Comparison of ENCODE assay signal across 12 cellular contexts in the genomic region with DNA sequence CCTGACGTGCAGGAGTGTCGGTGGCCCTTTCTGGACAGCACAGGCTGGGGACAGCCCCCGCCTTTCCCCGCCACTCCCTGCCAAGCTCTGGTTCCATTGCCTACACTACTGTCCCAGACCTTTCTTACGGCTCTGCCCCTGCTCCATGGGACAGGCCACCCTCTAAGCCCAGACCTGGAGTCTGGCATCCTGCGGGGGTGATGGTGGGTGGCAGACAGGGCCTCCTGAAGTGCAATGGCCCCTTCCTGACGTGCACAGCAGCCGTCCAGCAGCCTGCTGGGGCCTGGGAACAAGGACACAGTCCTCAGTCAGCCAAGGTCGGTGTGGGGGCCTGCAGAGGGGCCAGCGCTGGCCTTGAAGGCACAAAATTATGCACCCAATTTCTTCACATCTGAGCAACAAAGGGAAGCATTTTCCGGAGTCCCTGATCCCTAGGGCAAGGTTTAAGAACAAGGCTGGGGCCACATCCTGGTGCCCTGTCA.
DNase-seq lines count a peak whose midpoint lies in the region; TF ChIP-seq lines count a peak whose summit lies in the region.
"Had no signal": no experiment of that assay in that cellular context is flagged by ENCODE, and none has a peak within 500 bp of the region (broad histone marks: within the 10 kb centered on the region; RNA-seq: fewer than 3 reads in every experiment).

No MANE protein-coding gene starts in this region.

- no peak overlapping the region for H2AFZ ChIP-seq in MM.1S (ENCODE audit: low read length)

- intact Hi-C loops in esophagus muscularis mucosa (cut with DNase I) = loop anchor here (2.0 to 10.0 kb wide), 4 partner anchors 48 to 245 kb away; partner anchors contain the start of gene CDKN1C
- intact Hi-C loops in prostate gland (cut with DNase I) = loop anchor here (5.0 kb wide), 3 partner anchors 48 to 247 kb away; no protein-coding TSS in a partner anchor

- H3K4me2 ChIP-seq in MM.1S (ENCODE audit: low read depth, low read length) = peak overlapping the region; percentile 86; the same call in 1 of the 2 replicates

- H3K27ac ChIP-seq in MM.1S (ENCODE audit: low read length) (peak overlapping the region; percentile 100; the same call in 1 of the 2 replicates), esophagus muscularis mucosa (replicated peaks in 1 of 4) (peak overlapping the region; percentile 84 to 91 (median 86)), prostate gland (peak overlapping the region; percentile 74), brain microvascular endothelial cell (no peak overlapping the region)

- H4K20me1 ChIP-seq in MM.1S (ENCODE audit: insufficient read depth, low read length) = no peaks in the 10 kb centered on the region

- in situ Hi-C loops in brain microvascular endothelial cell (cut with HindIII; ENCODE audit: low pct_ligation_motif_present, low sequenced_read_pairs) = no loop called here

- TF ChIP-seq POLR2A in esophagus muscularis mucosa (IDR thresholded peaks at IDR 0.05; ENCODE audit: low read depth) (no peak), prostate gland (IDR thresholded peaks at IDR 0.05) (no peak)

- H3K36me3 ChIP-seq in BE2C (no peaks in the 10 kb centered on the region), MM.1S (replicated peaks; ENCODE audit: insufficient read depth, low read length) (no peaks in the 10 kb centered on the region), esophagus muscularis mucosa (no peaks in the 10 kb centered on the region), prostate gland (no peaks in the 10 kb centered on the region), brain microvascular endothelial cell (replicated peaks) (no peaks in the 10 kb centered on the region)

- peak; percentile 59 for DNase-seq in BE2C
- no peak for DNase-seq in MM.1S
- DNase-seq in esophagus muscularis mucosa (ENCODE audit: extremely low spot score) = peak; percentile 77
- no peak for DNase-seq in prostate gland (ENCODE audit: low spot score)
- no peak for DNase-seq in NCI-H524 (lab: John Stamatoyannopoulos, UW)
- no peak for DNase-seq in GDM1 (lab: John Stamatoyannopoulos, UW)
- no peak for DNase-seq in brain microvascular endothelial cell
- no peak for DNase-seq in SW 1271 (lab: John Stamatoyannopoulos, UW)
- DNase-seq: HFFc6; mesendoderm; stimulated activated CD4-positive, alpha-beta T cell treated with anti-CD3 and anti-CD28 coated beads, Interleukin-12 subunit alpha, Interleukin-12 subunit beta, amount 100 ng/mL, for 4 hours had no signal

- no peak for TF ChIP-seq CTCF in BE2C (IDR thresholded peaks at IDR 0.05; ENCODE audit: low read depth, low read length)
- TF ChIP-seq CTCF in MM.1S (IDR thresholded peaks at IDR 0.05; ENCODE audit: low read length) = no peak
- no peak for TF ChIP-seq CTCF in esophagus muscularis mucosa (IDR thresholded peaks at IDR 0.05)
- no peak for TF ChIP-seq CTCF in prostate gland (IDR thresholded peaks at IDR 0.05)
- TF ChIP-seq CTCF in brain microvascular endothelial cell (IDR thresholded peaks at IDR 0.05; ENCODE audit: low read depth, low read length, missing control alignments) = no peak

- peaks cover 18% of the 10 kb centered on the region for H3K4me1 ChIP-seq in BE2C
- H3K4me1 ChIP-seq in MM.1S (ENCODE audit: low read length) = peaks cover 66% of the 10 kb centered on the region
- peaks cover 41 to 52% (median 45%) of the 10 kb centered on the region in 4 donors for H3K4me1 ChIP-seq in esophagus muscularis mucosa
- H3K4me1 ChIP-seq in prostate gland (replicated peaks) = peaks cover 16% of the 10 kb centered on the region
- H3K4me1 ChIP-seq: foreskin keratinocyte had no signal

- H3K9me3 ChIP-seq in BE2C = no peaks in the 10 kb centered on the region
- no peaks in the 10 kb centered on the region for H3K9me3 ChIP-seq in MM.1S (replicated peaks; ENCODE audit: insufficient read depth, low read length)
- H3K9me3 ChIP-seq in esophagus muscularis mucosa = no peaks in the 10 kb centered on the region
- no peaks in the 10 kb centered on the region for H3K9me3 ChIP-seq in prostate gland

- 71% methylated on average over 7 of the region's 11 CpGs for WGBS in esophagus muscularis mucosa
- 79% methylated on average over 11 of the region's 11 CpGs for WGBS in prostate gland

- H3K9me2 ChIP-seq in MM.1S (replicated peaks; ENCODE audit: insufficient read depth, low read length) = no peaks in the 10 kb centered on the region

- peaks cover 27% of the 10 kb centered on the region for H3F3A ChIP-seq in MM.1S (ENCODE audit: insufficient read depth, low read length)

- H3K4me3 ChIP-seq in BE2C (ENCODE audit: low read depth, low read length) = no peak overlapping the region
- no peak overlapping the region for H3K4me3 ChIP-seq in MM.1S (ENCODE audit: low read length)
- H3K4me3 ChIP-seq in esophagus muscularis mucosa = peak overlapping the region in 1 of 4 donors; percentile 35
- H3K4me3 ChIP-seq in prostate gland = no peak overlapping the region
- no peak overlapping the region for H3K4me3 ChIP-seq in brain microvascular endothelial cell (ENCODE audit: low read depth, low read length)

- TF ChIP-seq EP300 in esophagus muscularis mucosa (IDR thresholded peaks at IDR 0.05) = no peak

- H3K27me3 ChIP-seq in BE2C (no peaks in the 10 kb centered on the region), MM.1S (replicated peaks; ENCODE audit: insufficient read depth, low read length) (no peaks in the 10 kb centered on the region), esophagus muscularis mucosa (no peaks in the 10 kb centered on the region), prostate gland (replicated peaks; ENCODE audit: insufficient read depth) (no peaks in the 10 kb centered on the region), brain microvascular endothelial cell (replicated peaks) (no peaks in the 10 kb centered on the region)

- H3K79me2 ChIP-seq in MM.1S (ENCODE audit: low read length) = no peaks in the 10 kb centered on the region

- H3K9ac ChIP-seq in MM.1S (ENCODE audit: low read length) = peak overlapping the region; percentile 96; the same call in 1 of the 2 replicates

Comparison
In these comparisons a context has a peak if more than half of its experiments do, and no peak if none do; other contexts are left out.
1. DNase-seq: peak in BE2C (single experiment) and esophagus muscularis mucosa (single experiment); none in MM.1S (single experiment), prostate gland (single experiment), NCI-H524 (0 of 2), GDM1 (single experiment), brain microvascular endothelial cell (single experiment) and SW 1271 (0 of 2).